ENCODE assay signal across 8 cellular contexts in the genomic region with DNA sequence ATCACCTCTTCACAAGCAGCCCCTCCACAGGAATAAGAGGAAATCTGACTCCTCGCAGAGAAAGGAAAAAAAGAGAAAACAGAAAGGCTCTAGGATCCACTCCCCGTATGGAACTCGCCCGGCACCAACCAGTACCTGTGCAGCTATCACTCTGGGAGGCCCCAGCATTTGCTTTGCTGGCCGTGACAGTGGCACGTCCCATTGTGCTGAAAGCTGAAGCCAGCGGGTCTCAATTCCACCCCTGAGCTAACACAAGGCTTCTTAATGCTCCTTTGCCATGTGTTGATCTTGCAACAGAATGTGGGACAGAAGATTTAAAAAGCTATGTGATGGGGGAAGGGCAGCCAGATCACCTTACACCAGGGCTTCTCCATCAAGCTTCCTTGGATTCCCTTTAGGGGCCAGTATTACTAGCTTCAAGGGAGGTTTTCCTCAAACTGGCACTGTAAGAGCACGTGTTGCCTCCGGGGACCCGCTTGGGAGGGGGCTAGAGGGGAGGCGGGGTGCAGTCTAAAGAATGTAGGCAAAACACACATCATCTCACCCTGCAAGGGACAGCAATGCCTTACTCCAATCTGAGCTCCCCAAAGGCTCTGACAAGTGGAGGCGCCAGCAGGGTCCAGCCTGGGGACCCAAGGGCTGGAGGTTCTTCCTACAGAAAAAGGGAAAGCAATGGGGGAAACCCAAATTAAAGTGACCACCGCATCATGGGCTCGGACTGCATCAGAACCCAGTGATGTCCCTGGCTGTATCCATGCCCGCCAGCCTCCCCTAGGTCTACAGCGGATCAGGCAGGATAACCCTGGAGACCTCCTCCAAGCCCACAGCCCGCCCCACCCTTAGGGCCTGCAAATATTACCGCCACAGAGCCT. TPM values are rescaled to one million over a fixed set of nuclear protein-coding genes. Genes with fewer than 3 reads are reported as not detected.
DNase-seq lines count a peak whose midpoint lies in the region; ATAC-seq and TF ChIP-seq lines count a peak whose summit lies in the region.

No MANE protein-coding gene starts in this region.

- H3K4me3 ChIP-seq in AG04450 (ENCODE audit: low read depth, low read length) (peak overlapping the region; percentile 77), HAP-1 (peak overlapping the region; percentile 67)

- intact Hi-C loops in activated T-helper 1 cell treated with anti-CD3 and anti-CD28 coated beads, Interleukin-12 subunit alpha, Interleukin-12 subunit beta, Interleukin-2, Interleukin-4 antibody, amounts not matched to agents 30 ng/mL and 10 ng/mL and 1 ng/mL, durations not matched to agents 14 hours and 24 hours and 36 hours (cut with micrococcal nuclease) = loop anchor here (5.0 to 10.0 kb wide), 2 partner anchors 71 to 707 kb away; a partner anchor contains a TSS
- intact Hi-C loops in left ventricle myocardium superior (cut with micrococcal nuclease) = no loop called here

- peaks cover 15% of the 10 kb centered on the region for H3K4me1 ChIP-seq in HAP-1

- in situ Hi-C loops in HAP-1 (cut with MboI; ENCODE audit: low sequenced_read_pairs) = no loop called here

- H3K9me3 ChIP-seq in AG04450 (ENCODE audit: control insufficient read depth, insufficient read depth, low read length) (no peaks in the 10 kb centered on the region; the same call in none of the 2 replicates), HAP-1 (no peaks in the 10 kb centered on the region; the same call in 1 of the 2 replicates)

- H3K27ac Mint-ChIP-seq in activated T-helper 1 cell treated with anti-CD3 and anti-CD28 coated beads, Interleukin-12 subunit alpha, Interleukin-12 subunit beta, Interleukin-2, Interleukin-4 antibody, amounts not matched to agents 30 ng/mL and 10 ng/mL and 1 ng/mL, durations not matched to agents 14 hours and 24 hours and 36 hours = no peak overlapping the region

- H3K9me3 Mint-ChIP-seq in activated T-helper 1 cell treated with anti-CD3 and anti-CD28 coated beads, Interleukin-12 subunit alpha, Interleukin-12 subunit beta, Interleukin-2, Interleukin-4 antibody, amounts not matched to agents 30 ng/mL and 10 ng/mL and 1 ng/mL, durations not matched to agents 14 hours and 24 hours and 36 hours = no peaks in the 10 kb centered on the region

- CTCF ChIA-PET in AG04450 (lab: Charles Lee) = interaction anchor here (0.6 to 1.8 kb wide), 4 partner anchors 10 to 326 kb away, joined by 3 to 11 read pairs (median 4); no protein-coding TSS in a partner anchor

- ATAC-seq in left ventricle myocardium superior (no peak), HG02610 (IDR thresholded peaks at IDR 0.05; ENCODE audit: unreplicated experiment) (no peak)

- H3K36me3 ChIP-seq in HAP-1 (replicated peaks) = peaks cover 7% of the 10 kb centered on the region

- DNase-seq in AG04450 (ENCODE audit: low read depth, low spot score) = peak; percentile 42
- DNase-seq in HAP-1 (ENCODE audit: low spot score in 2 of 2) = peak; percentile 59 to 62
- no peak for DNase-seq in activated T-helper 1 cell treated with anti-CD3 and anti-CD28 coated beads, Interleukin-12 subunit alpha, Interleukin-12 subunit beta, Interleukin-2, Interleukin-4 antibody, amounts not matched to agents 30 ng/mL and 10 ng/mL and 1 ng/mL, durations not matched to agents 14 hours and 24 hours and 36 hours (ENCODE audit: low spot score)
- DNase-seq in left ventricle myocardium superior = peak; percentile 35
- DNase-seq in renal cortical epithelial cell (ENCODE audit: low read depth) = peak; percentile 54
- no peak for DNase-seq in activated gamma-delta T cell (lab: John Stamatoyannopoulos, UW)
- DNase-seq in cortex of kidney (lab: John Stamatoyannopoulos, UW) = no peak

- POLR2A ChIA-PET in AG04450 (lab: Yijun Ruan, JAX) = interaction anchor here (0.8 to 2.2 kb wide), 3 partner anchors 17 to 84 kb away, joined by 3 to 16 read pairs (median 6); no protein-coding TSS in a partner anchor

- H3K4me3 Mint-ChIP-seq in activated T-helper 1 cell treated with anti-CD3 and anti-CD28 coated beads, Interleukin-12 subunit alpha, Interleukin-12 subunit beta, Interleukin-2, Interleukin-4 antibody, amounts not matched to agents 30 ng/mL and 10 ng/mL and 1 ng/mL, durations not matched to agents 14 hours and 24 hours and 36 hours = peak overlapping the region; percentile 66

- H3K27ac ChIP-seq in AG04450 (ENCODE audit: low read depth, low read length) = peak overlapping the region; percentile 39

- H3K36me3 Mint-ChIP-seq in activated T-helper 1 cell treated with anti-CD3 and anti-CD28 coated beads, Interleukin-12 subunit alpha, Interleukin-12 subunit beta, Interleukin-2, Interleukin-4 antibody, amounts not matched to agents 30 ng/mL and 10 ng/mL and 1 ng/mL, durations not matched to agents 14 hours and 24 hours and 36 hours (ENCODE audit: low read depth) = peaks cover 12% of the 10 kb centered on the region

- H3K4me1 Mint-ChIP-seq in activated T-helper 1 cell treated with anti-CD3 and anti-CD28 coated beads, Interleukin-12 subunit alpha, Interleukin-12 subunit beta, Interleukin-2, Interleukin-4 antibody, amounts not matched to agents 30 ng/mL and 10 ng/mL and 1 ng/mL, durations not matched to agents 14 hours and 24 hours and 36 hours (ENCODE audit: low read depth) = peaks cover 28% of the 10 kb centered on the region

- H3K27me3 Mint-ChIP-seq in activated T-helper 1 cell treated with anti-CD3 and anti-CD28 coated beads, Interleukin-12 subunit alpha, Interleukin-12 subunit beta, Interleukin-2, Interleukin-4 antibody, amounts not matched to agents 30 ng/mL and 10 ng/mL and 1 ng/mL, durations not matched to agents 14 hours and 24 hours and 36 hours (ENCODE audit: insufficient read depth) = peaks cover 14% of the 10 kb centered on the region

- peak; percentile 23; the same call in 1 of the 2 replicates for TF ChIP-seq CTCF in AG04450 (IDR thresholded peaks at IDR 0.05; ENCODE audit: low read depth, low read length)

- no peaks in the 10 kb centered on the region for H3K27me3 ChIP-seq in AG04450 (ENCODE audit: control insufficient read depth, insufficient read depth, low read length)
- H3K27me3 ChIP-seq in HAP-1 (ENCODE audit: low read depth) = no peaks in the 10 kb centered on the region

RNA-seq across cellular contexts. Expression of a gene that starts 1.2 kb away (rescaled TPM):
- polyA plus RNA-seq in AG04450 (2011; rRNA removed) = 66.6 and 69.1 TPM in 2 replicates
- 83.6 and 83.8 TPM in 2 replicates for polyA minus RNA-seq in AG04450 (2011; rRNA and poly(A)+ RNA removed)
- 9.9 and 10.1 TPM in 2 replicates for total RNA-seq in activated T-helper 1 cell treated with anti-CD3 and anti-CD28 coated beads, Interleukin-12 subunit alpha, Interleukin-12 subunit beta, Interleukin-2, Interleukin-4 antibody, amounts not matched to agents 30 ng/mL and 10 ng/mL and 1 ng/mL, durations not matched to agents 14 hours and 24 hours and 36 hours
- total RNA-seq in left ventricle myocardium superior = 61.1 TPM
- 21.9 and 44.6 TPM in 2 replicates for total RNA-seq in renal cortical epithelial cell

Comparison
In these comparisons a context has a peak if more than half of its experiments do, and no peak if none do; other contexts are left out.
1. DNase-seq: peak in AG04450 (single experiment), HAP-1 (2 of 2), left ventricle myocardium superior (single experiment) and renal cortical epithelial cell (single experiment); none in activated T-helper 1 cell treated with anti-CD3 and anti-CD28 coated beads, Interleukin-12 subunit alpha, Interleukin-12 subunit beta, Interleukin-2, Interleukin-4 antibody, amounts not matched to agents 30 ng/mL and 10 ng/mL and 1 ng/mL, durations not matched to agents 14 hours and 24 hours and 36 hours (single experiment), activated gamma-delta T cell (single experiment) and cortex of kidney (single experiment).